ENCODE assay signal across 8 cellular contexts in the genomic region with DNA sequence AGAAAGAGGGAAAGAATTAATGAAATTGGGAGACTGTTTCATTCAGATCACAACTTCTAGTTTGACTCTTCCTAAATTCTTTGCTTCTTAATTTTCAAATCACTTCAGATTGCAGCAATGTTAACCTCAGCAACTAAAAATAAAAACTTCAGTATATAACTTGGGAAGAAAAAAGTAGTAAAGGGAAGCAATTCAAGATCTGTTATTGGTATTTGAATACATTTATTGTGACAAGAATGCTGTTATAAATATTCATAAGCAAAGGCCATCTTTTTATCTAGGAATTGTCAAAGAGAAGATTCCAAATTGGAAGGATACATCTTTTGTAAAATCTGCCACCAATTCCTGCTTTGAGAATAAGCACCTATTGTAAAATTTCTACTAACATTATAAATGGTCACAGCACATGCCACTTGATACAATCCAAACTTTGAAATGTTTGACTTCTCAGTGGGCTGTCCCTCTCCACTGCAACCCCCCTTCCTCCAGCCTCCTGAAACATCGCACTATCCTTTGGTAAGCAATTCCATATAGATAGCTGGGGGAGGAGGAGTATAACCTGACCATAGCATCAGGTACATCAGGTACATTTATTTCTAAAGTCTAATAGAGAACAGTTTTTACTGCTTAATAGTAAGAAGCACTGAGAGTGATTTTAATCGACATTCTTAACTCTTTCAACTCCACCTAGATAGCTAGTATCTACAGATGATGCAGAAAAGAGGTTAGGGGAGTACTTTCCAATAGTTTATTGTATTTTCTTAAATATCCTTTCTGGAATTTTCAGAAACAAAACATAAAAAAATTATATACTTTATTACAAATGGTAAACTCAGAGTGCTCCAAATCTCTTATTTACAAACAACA. TPM values are rescaled to one million over a fixed set of nuclear protein-coding genes. Genes with fewer than 3 reads are reported as not detected.
DNase-seq lines count a peak whose midpoint lies in the region; ATAC-seq, FAIRE-seq and TF ChIP-seq lines count a peak whose summit lies in the region.

No MANE protein-coding gene starts in this region.

- peaks cover 24% of the 10 kb centered on the region for H3K79me2 ChIP-seq in HepG2 (ENCODE audit: insufficient read depth, low read length)

- H3K9me3 Mint-ChIP-seq in CD14-positive monocyte (peaks cover 0 to 18% (median 4%) of the 10 kb centered on the region in 7 donors), type B pancreatic cell (no peaks in the 10 kb centered on the region)

- H2AFZ ChIP-seq in HepG2 (ENCODE audit: low read length): no peak overlapping the region

- H3K9ac ChIP-seq in HepG2 (ENCODE audit: insufficient read depth, low read depth, low read length): peak overlapping the region; percentile 98; the same call in 1 of the 2 replicates

- WGBS in HepG2 (ENCODE audit: low lambda C conversion rate): 70% methylated on average over 2 of the region's 2 CpGs

- ATAC-seq in HepG2 (no peak), GM21825 (IDR thresholded peaks at IDR 0.05; ENCODE audit: unreplicated experiment) (no peak), HG02973 (IDR thresholded peaks at IDR 0.05; ENCODE audit: unreplicated experiment) (no peak)

- H3K36me3 Mint-ChIP-seq in CD14-positive monocyte: peaks cover 4 to 11% of the 10 kb centered on the region in 2 donors
- H3K36me3 Mint-ChIP-seq in type B pancreatic cell: peaks cover 25% of the 10 kb centered on the region

- no peak for TF ChIP-seq RAD21 in HepG2 (CRISPR knock-in tag; IDR thresholded peaks at IDR 0.05)

- no peak for TF ChIP-seq EP300 in HepG2 (IDR thresholded peaks at IDR 0.05; ENCODE audit: low read depth in 2 of 2, low read length in 2 of 2)
- no peak for TF ChIP-seq EP300 in HepG2 (CRISPR knock-in tag; IDR thresholded peaks at IDR 0.05; ENCODE audit: borderline replicate concordance)

- H3K4me2 ChIP-seq in HepG2 (ENCODE audit: low read depth, low read length): peak overlapping the region; percentile 79; the same call in 1 of the 2 replicates

- peak overlapping the region in 2 of 3 experiments; percentile 82 to 87; a peak in 4 of 6 replicates for H3K4me3 ChIP-seq in HepG2 (replicated peaks in 1 of 3; ENCODE audit: insufficient read depth in 1 of 3, low read depth in 2 of 3, low read length in 3 of 3)

- H3K27me3 Mint-ChIP-seq in CD14-positive monocyte (ENCODE audit: low read depth in 3 of 3) (peaks cover 35 to 62% (median 46%) of the 10 kb centered on the region in 3 donors), type B pancreatic cell (peaks cover 16% of the 10 kb centered on the region)

- no peak for FAIRE-seq in HepG2 (lab: Jason Lieb, UNC)

- peaks cover 34% of the 10 kb centered on the region for H3K4me1 ChIP-seq in HepG2 (ENCODE audit: insufficient read depth, low read length)

- no peak overlapping the region for H3K27ac ChIP-seq in HepG2 (ENCODE audit: extremely low read length, insufficient read depth, low read length)

- BruUV-seq in HepG2 (replicated peaks; lab: Mats Ljungman, UMichigan): no TSS peak

- peak in 1 of 2 experiments; percentile 93; a peak in 2 of 4 replicates for TF ChIP-seq POLR2A in HepG2 (IDR thresholded peaks at IDR 0.05; ENCODE audit: insufficient read depth in 1 of 2, low read depth in 2 of 2, low read length in 2 of 2)

- H3K36me3 ChIP-seq in HepG2 (replicated peaks in 1 of 2; ENCODE audit: control insufficient read depth in 1 of 2, insufficient read depth in 2 of 2, low read length in 2 of 2): no peaks in the 10 kb centered on the region

- peaks cover 23% of the 10 kb centered on the region for H3K4me1 Mint-ChIP-seq in CD14-positive monocyte
- H3K4me1 Mint-ChIP-seq in type B pancreatic cell (ENCODE audit: unreplicated experiment): peaks cover 13% of the 10 kb centered on the region

- CTCF ChIA-PET in HepG2 (lab: Yijun Ruan, JAX; ENCODE audit: low intra/inter-chr PET ratio, low total read pairs): no interaction called here

- H3K4me3 Mint-ChIP-seq in CD14-positive monocyte: peak overlapping the region; percentile 96 to 99
- peak overlapping the region; percentile 97 for H3K4me3 Mint-ChIP-seq in type B pancreatic cell

- intact Hi-C loops in CD14-positive monocyte (cut with micrococcal nuclease): loop anchor here (5.0 to 10.0 kb wide), 6 partner anchors 39 to 914 kb away; a partner anchor contains a TSS
- intact Hi-C loops in HepG2 (cut with micrococcal nuclease; ENCODE audit: unreplicated experiment): loop anchor here (10.0 kb wide), 4 partner anchors 364 to 914 kb away; no protein-coding TSS in a partner anchor

- in situ Hi-C loops in HepG2 (cut with HindIII; ENCODE audit: extremely low pct_ligation_motif_present, low pct_unique_long_range_greater_than_20kb): loop anchor here (5.0 to 10.0 kb wide), 3 partner anchors 39 to 514 kb away; a partner anchor contains a TSS

- DNase-seq in CD14-positive monocyte (ENCODE audit: low spot score) (no peak), HuH-7 (ENCODE audit: low spot score) (peak; percentile 12), astrocyte of the hippocampus (ENCODE audit: low read depth, low spot score) (peak; percentile 50), HepG2 (ENCODE audit: low spot score) (no peak), type B pancreatic cell (ENCODE audit: extremely low spot score, unreplicated experiment) (no peak), HuH-7.5 (ENCODE audit: low spot score) (no peak)

- H3K27ac Mint-ChIP-seq in CD14-positive monocyte (peak overlapping the region in 3 of 7 donors; percentile 6 to 70 (median 51)), type B pancreatic cell (peak overlapping the region; percentile 90)

- H4K20me1 ChIP-seq in HepG2 (ENCODE audit: insufficient read depth, low read length): peaks cover 32% of the 10 kb centered on the region

- POLR2A ChIA-PET in HepG2 (lab: Yijun Ruan, JAX): interaction anchor here (0.7 kb wide), 1 partner anchor 628 kb away, joined by 3 read pairs; no protein-coding TSS in a partner anchor

- H3K9me3 ChIP-seq in HepG2 (ENCODE audit: low read length): no peaks in the 10 kb centered on the region

- TF ChIP-seq CTCF in CD14-positive monocyte (IDR thresholded peaks at IDR 0.05): no peak
- no peak for TF ChIP-seq CTCF in HepG2 (CRISPR knock-in tag; IDR thresholded peaks at IDR 0.05)
- no peak for TF ChIP-seq CTCF in type B pancreatic cell (conservative IDR thresholded peaks at IDR 0.05)

- no peaks in the 10 kb centered on the region; a peak in 1 of 5 replicates for H3K27me3 ChIP-seq in HepG2 (ENCODE audit: control insufficient read depth in 1 of 2, insufficient read depth in 2 of 2, low read length in 2 of 2)

TF ChIP-seq in HepG2, 621 proteins besides CTCF, POLR2A, EP300 and RAD21 (continues in another document):
- TF ChIP-seq POLR2AphosphoS2 (IDR thresholded peaks at IDR 0.05; ENCODE audit: low read depth, low read length) (peak; percentile 99), FOXO1 (CRISPR knock-in tag; IDR thresholded peaks at IDR 0.05) (no peak), CHD2 (IDR thresholded peaks at IDR 0.05; ENCODE audit: low read depth, low read length) (peak; percentile 74), POLR2AphosphoS5 (IDR thresholded peaks at IDR 0.05; ENCODE audit: low read depth, low read length) (peak; percentile 17; the same call in 1 of the 2 replicates), TOPORS (CRISPR knock-in tag; IDR thresholded peaks at IDR 0.05) (no peak), NR2F1 (CRISPR knock-in tag; IDR thresholded peaks at IDR 0.05) (peak in 1 of 2 experiments; percentile 27; a peak in 1 of 4 replicates), FOSL1 (CRISPR knock-in tag; IDR thresholded peaks at IDR 0.05; ENCODE audit: borderline replicate concordance) (no peak), SAP130 (CRISPR knock-in tag; IDR thresholded peaks at IDR 0.05; ENCODE audit: low read depth) (no peak), ZNF33A (CRISPR knock-in tag; IDR thresholded peaks at IDR 0.05; ENCODE audit: borderline replicate concordance) (no peak), ZNF567 (CRISPR knock-in tag; IDR thresholded peaks at IDR 0.05; ENCODE audit: borderline replicate concordance) (no peak), TBL1XR1 (IDR thresholded peaks at IDR 0.05; ENCODE audit: borderline replicate concordance, low read length, partially characterized antibody) (peak; percentile 2)
- TF ChIP-seq, protein P1, sequence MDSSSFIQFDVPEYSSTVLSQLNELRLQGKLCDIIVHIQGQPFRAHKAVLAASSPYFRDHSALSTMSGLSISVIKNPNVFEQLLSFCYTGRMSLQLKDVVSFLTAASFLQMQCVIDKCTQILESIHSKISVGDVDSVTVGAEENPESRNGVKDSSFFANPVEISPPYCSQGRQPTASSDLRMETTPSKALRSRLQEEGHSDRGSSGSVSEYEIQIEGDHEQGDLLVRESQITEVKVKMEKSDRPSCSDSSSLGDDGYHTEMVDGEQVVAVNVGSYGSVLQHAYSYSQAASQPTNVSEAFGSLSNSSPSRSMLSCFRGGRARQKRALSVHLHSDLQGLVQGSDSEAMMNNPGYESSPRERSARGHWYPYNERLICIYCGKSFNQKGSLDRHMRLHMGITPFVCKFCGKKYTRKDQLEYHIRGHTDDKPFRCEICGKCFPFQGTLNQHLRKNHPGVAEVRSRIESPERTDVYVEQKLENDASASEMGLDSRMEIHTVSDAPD (CRISPR knock-in tag; IDR thresholded peaks at IDR 0.05): no peak

RNA-seq across cellular contexts. Expression of a gene that starts 3.0 kb away (rescaled TPM):
- 10 to 100 TPM; 29.3 to 31.3 TPM for polyA plus RNA-seq in CD14-positive monocyte
- 13.3 and 22.3 TPM in 2 replicates for total RNA-seq in HepG2 (2016; rRNA removed; fragmentation: Illumina TruSeq; extraction: Trizol)
- 2.7 and 3.4 TPM in 2 replicates for total RNA-seq in HepG2 (2016; cell fraction: cytosol; rRNA removed; fragmentation: Illumina TruSeq; extraction: Trizol; ENCODE audit: low read depth)
- 10.4 and 25.4 TPM in 2 replicates for total RNA-seq in HepG2 (2016; cell fraction: insoluble cytoplasmic fraction; rRNA removed; fragmentation: Illumina TruSeq; extraction: Trizol)
- total RNA-seq in HepG2 (2016; cell fraction: membrane; rRNA removed; fragmentation: Illumina TruSeq; extraction: Trizol): 7.5 and 8.4 TPM in 2 replicates
- 37.1 and 40.6 TPM in 2 replicates for total RNA-seq in HepG2 (2016; cell fraction: nucleus; rRNA removed; fragmentation: Illumina TruSeq; extraction: Trizol)
- 18.2 and 28.1 TPM in 2 replicates for polyA plus RNA-seq in HepG2 (2011; rRNA removed)
- polyA plus RNA-seq in HepG2 (2011; cell fraction: cytosol; rRNA removed): 17.8 and 19.2 TPM in 2 replicates
- polyA plus RNA-seq in HepG2 (2011; cell fraction: nucleus; rRNA removed): 39.8 and 53.6 TPM in 2 replicates
- polyA plus RNA-seq in HepG2 (2012): 16.3 and 31.3 TPM in 2 replicates
- polyA plus RNA-seq in HepG2 (2016; cell fraction: cytosol; fragmentation: Illumina TruSeq; extraction: Trizol; ENCODE audit: low read depth): 2.5 and 2.8 TPM in 2 replicates
- 14.8 and 19.3 TPM in 2 replicates for polyA plus RNA-seq in HepG2 (2016; cell fraction: insoluble cytoplasmic fraction; fragmentation: Illumina TruSeq; extraction: Trizol; ENCODE audit: low read depth)
- 6.0 and 6.6 TPM in 2 replicates for polyA plus RNA-seq in HepG2 (2016; cell fraction: membrane; fragmentation: Illumina TruSeq; extraction: Trizol; ENCODE audit: low read depth)
- polyA plus RNA-seq in HepG2 (2016; cell fraction: nucleus; fragmentation: Illumina TruSeq; extraction: Trizol; ENCODE audit: insufficient read depth, low read depth): 56.1 and 62.3 TPM in 2 replicates
- polyA minus RNA-seq in HepG2 (2011; rRNA and poly(A)+ RNA removed; ENCODE audit: low replicate concordance): 7.3 and 24.3 TPM in 2 replicates
- polyA minus RNA-seq in HepG2 (2011; cell fraction: cytosol; rRNA and poly(A)+ RNA removed): 19.3 and 24.3 TPM in 2 replicates
- polyA minus RNA-seq in HepG2 (2011; cell fraction: nucleus; rRNA and poly(A)+ RNA removed): 34.6 and 67.8 TPM in 2 replicates
- 160 and 262 TPM in 2 replicates for total RNA-seq in type B pancreatic cell (ENCODE audit: low replicate concordance)

Comparison
In these comparisons a context has a peak if more than half of its experiments do, and no peak if none do; other contexts are left out.
1. DNase-seq: peak in HuH-7 (single experiment) and astrocyte of the hippocampus (single experiment); none in CD14-positive monocyte (single experiment), HepG2 (single experiment), type B pancreatic cell (single experiment) and HuH-7.5 (single experiment).